In genomic region chr1:117365350-117366280, GRCh38 we compare ENCODE assay signal across 3 cellular contexts.
TF ChIP-seq lines count a peak whose summit lies in the region.

No MANE protein-coding gene starts in this region.

TF ChIP-seq in SK-N-SH, 30 proteins besides CTCF, POLR2A, EP300 and RAD21 (continued from another document):
- no peak for TF ChIP-seq REST (IDR thresholded peaks at IDR 0.05; ENCODE audit: low read depth, low read length)
- TF ChIP-seq RCOR1 (IDR thresholded peaks at IDR 0.05; ENCODE audit: low read length): no peak
- TF ChIP-seq SMC3 (IDR thresholded peaks at IDR 0.05; ENCODE audit: low read depth, low read length): no peak
- TF ChIP-seq ZBTB33 (IDR thresholded peaks at IDR 0.05; ENCODE audit: borderline replicate concordance, low read depth): no peak
- TF ChIP-seq, protein P1, sequence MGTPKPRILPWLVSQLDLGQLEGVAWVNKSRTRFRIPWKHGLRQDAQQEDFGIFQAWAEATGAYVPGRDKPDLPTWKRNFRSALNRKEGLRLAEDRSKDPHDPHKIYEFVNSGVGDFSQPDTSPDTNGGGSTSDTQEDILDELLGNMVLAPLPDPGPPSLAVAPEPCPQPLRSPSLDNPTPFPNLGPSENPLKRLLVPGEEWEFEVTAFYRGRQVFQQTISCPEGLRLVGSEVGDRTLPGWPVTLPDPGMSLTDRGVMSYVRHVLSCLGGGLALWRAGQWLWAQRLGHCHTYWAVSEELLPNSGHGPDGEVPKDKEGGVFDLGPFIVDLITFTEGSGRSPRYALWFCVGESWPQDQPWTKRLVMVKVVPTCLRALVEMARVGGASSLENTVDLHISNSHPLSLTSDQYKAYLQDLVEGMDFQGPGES (IDR thresholded peaks at IDR 0.05; ENCODE audit: low read depth, low read length): no peak
- no peak for TF ChIP-seq FOXJ3 (CRISPR knock-in tag; IDR thresholded peaks at IDR 0.05)

TF ChIP-seq in SK-N-SH treated with all-trans-retinoic acid at 6 μM for 48 hours, 23 proteins besides CTCF, POLR2A, EP300 and RAD21 (continued from another document):
- TF ChIP-seq CREB5 (CRISPR knock-in tag; IDR thresholded peaks at IDR 0.05; ENCODE audit: low read depth): no peak
- no peak for TF ChIP-seq ZFP30 (CRISPR knock-in tag; IDR thresholded peaks at IDR 0.05)
- no peak for TF ChIP-seq CSDC2 (CRISPR knock-in tag; IDR thresholded peaks at IDR 0.05)
- no peak for TF ChIP-seq TCF4 (CRISPR knock-in tag; IDR thresholded peaks at IDR 0.05; ENCODE audit: borderline replicate concordance)
- TF ChIP-seq, protein P2, sequence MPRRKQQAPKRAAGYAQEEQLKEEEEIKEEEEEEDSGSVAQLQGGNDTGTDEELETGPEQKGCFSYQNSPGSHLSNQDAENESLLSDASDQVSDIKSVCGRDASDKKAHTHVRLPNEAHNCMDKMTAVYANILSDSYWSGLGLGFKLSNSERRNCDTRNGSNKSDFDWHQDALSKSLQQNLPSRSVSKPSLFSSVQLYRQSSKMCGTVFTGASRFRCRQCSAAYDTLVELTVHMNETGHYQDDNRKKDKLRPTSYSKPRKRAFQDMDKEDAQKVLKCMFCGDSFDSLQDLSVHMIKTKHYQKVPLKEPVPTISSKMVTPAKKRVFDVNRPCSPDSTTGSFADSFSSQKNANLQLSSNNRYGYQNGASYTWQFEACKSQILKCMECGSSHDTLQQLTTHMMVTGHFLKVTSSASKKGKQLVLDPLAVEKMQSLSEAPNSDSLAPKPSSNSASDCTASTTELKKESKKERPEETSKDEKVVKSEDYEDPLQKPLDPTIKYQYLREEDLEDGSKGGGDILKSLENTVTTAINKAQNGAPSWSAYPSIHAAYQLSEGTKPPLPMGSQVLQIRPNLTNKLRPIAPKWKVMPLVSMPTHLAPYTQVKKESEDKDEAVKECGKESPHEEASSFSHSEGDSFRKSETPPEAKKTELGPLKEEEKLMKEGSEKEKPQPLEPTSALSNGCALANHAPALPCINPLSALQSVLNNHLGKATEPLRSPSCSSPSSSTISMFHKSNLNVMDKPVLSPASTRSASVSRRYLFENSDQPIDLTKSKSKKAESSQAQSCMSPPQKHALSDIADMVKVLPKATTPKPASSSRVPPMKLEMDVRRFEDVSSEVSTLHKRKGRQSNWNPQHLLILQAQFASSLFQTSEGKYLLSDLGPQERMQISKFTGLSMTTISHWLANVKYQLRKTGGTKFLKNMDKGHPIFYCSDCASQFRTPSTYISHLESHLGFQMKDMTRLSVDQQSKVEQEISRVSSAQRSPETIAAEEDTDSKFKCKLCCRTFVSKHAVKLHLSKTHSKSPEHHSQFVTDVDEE (CRISPR knock-in tag; IDR thresholded peaks at IDR 0.05): no peak
- TF ChIP-seq ZFP3 (CRISPR knock-in tag; IDR thresholded peaks at IDR 0.05): no peak
- no peak for TF ChIP-seq PPARA (CRISPR knock-in tag; IDR thresholded peaks at IDR 0.05; ENCODE audit: borderline replicate concordance)
- TF ChIP-seq RARB (CRISPR knock-in tag; IDR thresholded peaks at IDR 0.05): no peak
- TF ChIP-seq TOX (CRISPR knock-in tag; IDR thresholded peaks at IDR 0.05; ENCODE audit: borderline replicate concordance): no peak
TF ChIP-seq in SK-N-SH treated with all-trans-retinoic acid at 6 μM for 48 hours: peak in this region for 0.

TF ChIP-seq in WTC11, 78 proteins besides CTCF, POLR2A, EP300 and RAD21 (continued from another document):
- TF ChIP-seq FOXP4 (CRISPR knock-in tag; IDR thresholded peaks at IDR 0.05) (no peak), ZNF416 (CRISPR knock-in tag; IDR thresholded peaks at IDR 0.05) (no peak), ZNF671 (CRISPR knock-in tag; IDR thresholded peaks at IDR 0.05) (no peak), ZNF232 (CRISPR knock-in tag; IDR thresholded peaks at IDR 0.05) (no peak), ELF4 (CRISPR knock-in tag; IDR thresholded peaks at IDR 0.05; ENCODE audit: low read depth) (no peak), TEAD1 (CRISPR knock-in tag; IDR thresholded peaks at IDR 0.05) (no peak)
- TF ChIP-seq, protein P3, sequence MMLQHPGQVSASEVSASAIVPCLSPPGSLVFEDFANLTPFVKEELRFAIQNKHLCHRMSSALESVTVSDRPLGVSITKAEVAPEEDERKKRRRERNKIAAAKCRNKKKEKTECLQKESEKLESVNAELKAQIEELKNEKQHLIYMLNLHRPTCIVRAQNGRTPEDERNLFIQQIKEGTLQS (CRISPR knock-in tag; conservative IDR thresholded peaks at IDR 0.05): no peak
